In the genomic region with DNA sequence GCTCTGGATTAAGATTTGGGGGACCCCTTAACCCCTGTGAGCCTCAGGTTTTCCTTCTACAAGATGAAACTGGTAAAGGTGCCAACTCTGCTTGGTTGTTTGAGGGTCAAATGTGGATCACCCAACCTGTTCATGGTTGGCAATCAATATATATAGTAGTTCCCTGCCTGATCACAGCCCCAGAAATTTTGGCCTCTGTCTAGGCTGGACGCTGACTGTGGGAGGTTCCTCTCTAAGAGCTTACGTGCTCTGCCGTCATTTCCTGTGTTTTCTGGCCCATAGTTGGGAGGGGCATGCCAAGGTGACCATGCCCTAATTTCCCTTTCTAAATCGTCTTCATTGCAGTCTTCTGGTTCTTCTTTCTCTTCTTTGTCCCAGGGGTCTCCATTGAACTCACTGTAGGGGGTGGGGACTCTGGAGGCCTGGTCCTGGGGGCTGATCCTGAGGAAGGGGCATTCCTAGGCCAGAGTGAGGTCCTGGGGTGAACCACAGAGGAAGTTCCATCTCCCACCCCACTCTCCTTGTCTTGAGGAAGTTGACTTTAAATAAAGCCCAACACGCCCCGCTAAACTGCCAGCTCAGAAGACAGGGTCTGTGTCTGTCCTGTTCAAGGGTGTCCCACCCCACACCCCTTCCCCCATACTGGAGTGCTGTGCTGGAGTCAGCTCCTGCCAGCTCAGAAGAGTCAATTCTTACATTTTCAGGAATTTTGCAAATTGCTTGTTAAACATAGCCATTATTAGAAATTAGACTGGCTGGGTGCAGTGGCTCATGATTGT, we compare ENCODE assay signal across 22 cellular contexts.
A peak's percentile ranks its signal among the peaks of the same experiment; 100 is the strongest.
DNase-seq lines count a peak whose midpoint lies in the region; ATAC-seq and TF ChIP-seq lines count a peak whose summit lies in the region.
"Had no signal": no experiment of that assay in that cellular context is flagged by ENCODE, and none has a peak within 500 bp of the region (broad histone marks: within the 10 kb centered on the region; RNA-seq: fewer than 3 reads in every experiment).

No MANE protein-coding gene starts in this region.

- H2BK12ac ChIP-seq in mesenchymal stem cell (ENCODE audit: low read length in 2 of 2) = no peak overlapping the region

- no peak for TF ChIP-seq POLR2A in stomach (IDR thresholded peaks at IDR 0.05)

- H3K27ac ChIP-seq in mesenchymal stem cell (ENCODE audit: low read length, poor library complexity, severe bottlenecking) (no peak overlapping the region), stomach (no peak overlapping the region)
- H3K27ac ChIP-seq: cardiac muscle cell, KMS-11, lower lobe of right lung, uterus had no signal

- ATAC-seq in activated CD8-positive, alpha-beta memory T cell treated with anti-CD3 and anti-CD28 coated beads, Interleukin-2, amount 10 ng/mL, durations not matched to agents 7 days and 5 days = no peak
- ATAC-seq in GM21825 (IDR thresholded peaks at IDR 0.05; ENCODE audit: unreplicated experiment) = no peak
- ATAC-seq: activated T-cell treated with anti-CD3 and anti-CD28 coated beads, Interleukin-2, amount 50 U/mL, for 72 hours; lower lobe of right lung; Panc1 had no signal

- DNase-seq in GM13976 (ENCODE audit: low spot score) = peak; percentile 9
- DNase-seq in activated CD8-positive, alpha-beta memory T cell treated with anti-CD3 and anti-CD28 coated beads, Interleukin-2, amount 10 ng/mL, durations not matched to agents 7 days and 5 days = peak; percentile 33
- DNase-seq in mesenchymal stem cell = no peak
- DNase-seq in stomach = peak; percentile 17
- DNase-seq in HPDE6-E6E7 (ENCODE audit: extremely low spot score) = no peak
- no peak for DNase-seq in dermis blood vessel endothelial cell
- DNase-seq: activated CD4-positive, CD25-positive, alpha-beta regulatory T cell treated with anti-CD3 and anti-CD28 coated beads, Interleukin-2, amount 50 U/mL, for 72 hours; activated T-cell treated with anti-CD3 and anti-CD28 coated beads, Interleukin-2, amount 50 U/mL, for 72 hours; aorta; CD4-positive, CD25-positive, alpha-beta regulatory T cell; DMS 273 treated with DMSO at 0.1 percent for 48 hours; lower lobe of right lung; NCI-H1694; NCI-H510A; small intestine; stimulated activated CD4-positive, alpha-beta T cell treated with anti-CD3 and anti-CD28 coated beads, Interleukin-2, amount 100 ng/mL, for 24 hours; uterus had no signal

- no peak overlapping the region for H2BK5ac ChIP-seq in mesenchymal stem cell (ENCODE audit: low read depth, low read length, poor library complexity, severe bottlenecking)

- no peak overlapping the region for H4K8ac ChIP-seq in mesenchymal stem cell (ENCODE audit: low read length)

- H3K36me3 ChIP-seq in mesenchymal stem cell (ENCODE audit: control insufficient read depth in 1 of 2, insufficient read depth in 2 of 2, low read depth in 1 of 2, low read length in 2 of 2) = no peaks in the 10 kb centered on the region
- H3K36me3 ChIP-seq in stomach = no peaks in the 10 kb centered on the region
- H3K36me3 ChIP-seq: cardiac muscle cell, lower lobe of right lung, uterus had no signal

- no peak overlapping the region for H3K4me3 ChIP-seq in mesenchymal stem cell (ENCODE audit: insufficient read depth in 1 of 2, low read depth in 1 of 2, low read length in 2 of 2)
- H3K4me3 ChIP-seq in stomach = no peak overlapping the region
- H3K4me3 ChIP-seq: cardiac muscle cell, lower lobe of right lung, uterus had no signal

- H2BK120ac ChIP-seq in mesenchymal stem cell (ENCODE audit: low read depth, low read length) = no peak overlapping the region

- H3K27me3 Mint-ChIP-seq in activated CD8-positive, alpha-beta memory T cell treated with anti-CD3 and anti-CD28 coated beads, Interleukin-2, amount 10 ng/mL, durations not matched to agents 7 days and 5 days = peaks cover 13% of the 10 kb centered on the region
- H3K27me3 Mint-ChIP-seq: activated naive CD8-positive, alpha-beta T cell had no signal

- H3K14ac ChIP-seq in mesenchymal stem cell (ENCODE audit: low read length in 2 of 2) = no peak overlapping the region

- no peak overlapping the region for H3K27ac Mint-ChIP-seq in activated CD8-positive, alpha-beta memory T cell treated with anti-CD3 and anti-CD28 coated beads, Interleukin-2, amount 10 ng/mL, durations not matched to agents 7 days and 5 days
- H3K27ac Mint-ChIP-seq: activated naive CD8-positive, alpha-beta T cell; activated T-cell treated with anti-CD3 and anti-CD28 coated beads, Interleukin-2, amount 50 U/mL, for 72 hours; CD4-positive, CD25-positive, alpha-beta regulatory T cell had no signal

- no peak overlapping the region for H3K23ac ChIP-seq in mesenchymal stem cell (ENCODE audit: low read length in 2 of 2)

- no peak for TF ChIP-seq CTCF in GM13976 (IDR thresholded peaks at IDR 0.05; ENCODE audit: borderline replicate concordance, control extremely low read depth, extremely low read depth, insufficient read depth, missing control alignments)
- no peak for TF ChIP-seq CTCF in stomach (IDR thresholded peaks at IDR 0.05)

- in situ Hi-C loops in GM13976 (cut with MboI; ENCODE audit: low sequenced_read_pairs, unreplicated experiment) = no loop called here

- no peak overlapping the region for H4K91ac ChIP-seq in mesenchymal stem cell (ENCODE audit: low read length)

- H3K9me3 ChIP-seq in mesenchymal stem cell (ENCODE audit: control insufficient read depth, low read length) = peaks cover 9% of the 10 kb centered on the region
- H3K9me3 ChIP-seq in stomach = peaks cover 0 to 5% (median 2%) of the 10 kb centered on the region in 4 donors
- H3K9me3 ChIP-seq: lower lobe of right lung, uterus had no signal

- no peak overlapping the region for H2BK15ac ChIP-seq in mesenchymal stem cell (ENCODE audit: low read depth, poor library complexity, severe bottlenecking)

- peak overlapping the region; percentile 23 for H2AK5ac ChIP-seq in mesenchymal stem cell (ENCODE audit: low read length, severe bottlenecking)

- H3K4me1 ChIP-seq in mesenchymal stem cell (ENCODE audit: control insufficient read depth, insufficient read depth, low read depth, low read length) = peaks cover 9% of the 10 kb centered on the region
- peaks cover 0 to 13% (median 0%) of the 10 kb centered on the region in 4 donors for H3K4me1 ChIP-seq in stomach
- H3K4me1 ChIP-seq: lower lobe of right lung, uterus had no signal

- no peak overlapping the region for H2AFZ ChIP-seq in mesenchymal stem cell (ENCODE audit: low read depth, low read length)

- intact Hi-C loops in stomach (cut with DNase I; ENCODE audit: low total_unique reads) = no loop called here

- H3K4me1 Mint-ChIP-seq in activated CD8-positive, alpha-beta memory T cell treated with anti-CD3 and anti-CD28 coated beads, Interleukin-2, amount 10 ng/mL, durations not matched to agents 7 days and 5 days = no peaks in the 10 kb centered on the region
- H3K4me1 Mint-ChIP-seq: CD4-positive, CD25-positive, alpha-beta regulatory T cell had no signal

- H3K9ac ChIP-seq in mesenchymal stem cell (ENCODE audit: low read length) = no peak overlapping the region
- H3K9ac ChIP-seq: KMS-11 had no signal

- peaks cover 2% of the 10 kb centered on the region for H3K36me3 Mint-ChIP-seq in activated CD8-positive, alpha-beta memory T cell treated with anti-CD3 and anti-CD28 coated beads, Interleukin-2, amount 10 ng/mL, durations not matched to agents 7 days and 5 days
- H3K36me3 Mint-ChIP-seq: CD4-positive, CD25-positive, alpha-beta regulatory T cell had no signal

- no peak overlapping the region for H3K4me2 ChIP-seq in mesenchymal stem cell (ENCODE audit: low read length, poor library complexity, severe bottlenecking)
- H3K4me2 ChIP-seq: KMS-11 had no signal

- CTCF ChIA-PET in activated CD8-positive, alpha-beta memory T cell treated with anti-CD3 and anti-CD28 coated beads, Interleukin-2, amount 10 ng/mL, durations not matched to agents 7 days and 5 days (lab: Charles Lee) = interaction anchor here (0.6 kb wide), 1 partner anchor 315 kb away, joined by 3 read pairs; no protein-coding TSS in a partner anchor

- H3K4me3 Mint-ChIP-seq in activated CD8-positive, alpha-beta memory T cell treated with anti-CD3 and anti-CD28 coated beads, Interleukin-2, amount 10 ng/mL, durations not matched to agents 7 days and 5 days = no peak overlapping the region
- H3K4me3 Mint-ChIP-seq: activated naive CD8-positive, alpha-beta T cell; activated T-cell treated with anti-CD3 and anti-CD28 coated beads, Interleukin-2, amount 50 U/mL, for 72 hours; CD4-positive, CD25-positive, alpha-beta regulatory T cell had no signal

- 93% methylated on average over 5 of the region's 6 CpGs for WGBS in mesenchymal stem cell
- WGBS in stomach, 5 donors = 68 to 82% (median 78%) methylated on average over 6 of the region's 6 CpGs

- no peak overlapping the region for H3K4ac ChIP-seq in mesenchymal stem cell (ENCODE audit: low read depth in 1 of 2, low read length in 2 of 2)

- no peak overlapping the region for H3K18ac ChIP-seq in mesenchymal stem cell (ENCODE audit: low read depth in 1 of 2, low read length in 2 of 2)

- no peaks in the 10 kb centered on the region for H3K79me1 ChIP-seq in mesenchymal stem cell (replicated peaks; ENCODE audit: low read length, poor library complexity, severe bottlenecking)

- H3K27me3 ChIP-seq in mesenchymal stem cell (ENCODE audit: control insufficient read depth in 1 of 2, insufficient read depth in 1 of 2, low read length in 2 of 2) (no peaks in the 10 kb centered on the region), stomach (no peaks in the 10 kb centered on the region)
- H3K27me3 ChIP-seq: cardiac muscle cell, uterus had no signal

- no peak for TF ChIP-seq EP300 in stomach (IDR thresholded peaks at IDR 0.05)

- H3K9me3 Mint-ChIP-seq in activated CD8-positive, alpha-beta memory T cell treated with anti-CD3 and anti-CD28 coated beads, Interleukin-2, amount 10 ng/mL, durations not matched to agents 7 days and 5 days (ENCODE audit: low read depth) = no peaks in the 10 kb centered on the region

Comparison
In these comparisons a context has a peak if more than half of its experiments do, and no peak if none do; other contexts are left out.
1. DNase-seq: peak in GM13976 (single experiment), activated CD8-positive, alpha-beta memory T cell treated with anti-CD3 and anti-CD28 coated beads, Interleukin-2, amount 10 ng/mL, durations not matched to agents 7 days and 5 days (single experiment) and stomach (single experiment); none in mesenchymal stem cell (single experiment), HPDE6-E6E7 (single experiment) and dermis blood vessel endothelial cell (single experiment).